ENCODE assay signal across 21 cellular contexts in genomic region chr6:82073484-82073883, GRCh38.
DNase-seq lines count a peak whose midpoint lies in the region; ATAC-seq and TF ChIP-seq lines count a peak whose summit lies in the region.
"Had no signal": no experiment of that assay in that cellular context is flagged by ENCODE, and none has a peak within 500 bp of the region (broad histone marks: within the 10 kb centered on the region; RNA-seq: fewer than 3 reads in every experiment).

No MANE protein-coding gene starts in this region.

- DNase-seq in A673 (ENCODE audit: low spot score) (no peak), NCI-H82 (lab: John Stamatoyannopoulos, UW) (peak; percentile 55), glutamatergic neuron (no peak), colonic mucosa (no peak), right cardiac atrium (no peak), lower leg skin (ENCODE audit: low spot score in 2 of 2) (no peak)
- DNase-seq: activated CD4-positive, alpha-beta T cell treated with anti-CD3 and anti-CD28 coated beads for 36 hours; activated CD8-positive, alpha-beta memory T cell treated with anti-CD3 and anti-CD28 coated beads, Interleukin-2, amount 10 ng/mL, durations not matched to agents 7 days and 5 days; activated naive CD8-positive, alpha-beta T cell treated with anti-CD3 and anti-CD28 coated beads, Interleukin-2, amount 10 ng/mL, durations not matched to agents 7 days and 5 days; body of pancreas; CD8-positive, alpha-beta T cell; H9; heart left ventricle; KG1; posterior cingulate gyrus; stimulated activated CD4-positive, alpha-beta T cell treated with anti-CD3 and anti-CD28 coated beads, Interleukin-1b, Interleukin-23, amount 100 ng/mL, for 48 hours; stimulated activated naive CD4-positive, alpha-beta T cell treated with Interleukin-2 at 50 U/mL for 16 hours had no signal

- BruUV-seq in A673 (replicated peaks; lab: Mats Ljungman, UMichigan) = no TSS peak

- H3K27ac Mint-ChIP-seq in glutamatergic neuron (ENCODE audit: unreplicated experiment) = peak overlapping the region; percentile 42
- H3K27ac Mint-ChIP-seq: activated CD4-positive, alpha-beta T cell treated with anti-CD3 and anti-CD28 coated beads for 36 hours; activated CD8-positive, alpha-beta memory T cell treated with anti-CD3 and anti-CD28 coated beads, Interleukin-2, amount 10 ng/mL, durations not matched to agents 7 days and 5 days; activated naive CD8-positive, alpha-beta T cell treated with anti-CD3 and anti-CD28 coated beads, Interleukin-2, amount 10 ng/mL, durations not matched to agents 7 days and 5 days; CD8-positive, alpha-beta T cell; nephron had no signal

- no peak overlapping the region for H3K4me3 ChIP-seq in A673 (ENCODE audit: low read depth, low read length, poor library complexity, severe bottlenecking)
- no peak overlapping the region for H3K4me3 ChIP-seq in HEK293 (ENCODE audit: low read depth, low read length)
- no peak overlapping the region for H3K4me3 ChIP-seq in colonic mucosa
- no peak overlapping the region for H3K4me3 ChIP-seq in right cardiac atrium (ENCODE audit: low read length)
- no peak overlapping the region for H3K4me3 ChIP-seq in lower leg skin (ENCODE audit: low read depth, poor library complexity, severe bottlenecking)
- H3K4me3 ChIP-seq: body of pancreas, coronary artery, heart left ventricle had no signal

- no peak overlapping the region for H3K4me3 Mint-ChIP-seq in glutamatergic neuron (ENCODE audit: unreplicated experiment)
- H3K4me3 Mint-ChIP-seq: activated CD4-positive, alpha-beta T cell treated with anti-CD3 and anti-CD28 coated beads for 36 hours; activated CD8-positive, alpha-beta memory T cell treated with anti-CD3 and anti-CD28 coated beads, Interleukin-2, amount 10 ng/mL, durations not matched to agents 7 days and 5 days; activated naive CD8-positive, alpha-beta T cell treated with anti-CD3 and anti-CD28 coated beads, Interleukin-2, amount 10 ng/mL, durations not matched to agents 7 days and 5 days; CD8-positive, alpha-beta T cell; H9; nephron had no signal

- peaks cover 13% of the 10 kb centered on the region for H3K4me1 Mint-ChIP-seq in glutamatergic neuron (ENCODE audit: low read depth, unreplicated experiment)
- H3K4me1 Mint-ChIP-seq: activated CD4-positive, alpha-beta T cell treated with anti-CD3 and anti-CD28 coated beads for 36 hours; activated CD8-positive, alpha-beta memory T cell treated with anti-CD3 and anti-CD28 coated beads, Interleukin-2, amount 10 ng/mL, durations not matched to agents 7 days and 5 days; activated naive CD8-positive, alpha-beta T cell treated with anti-CD3 and anti-CD28 coated beads, Interleukin-2, amount 10 ng/mL, durations not matched to agents 7 days and 5 days had no signal

- no peaks in the 10 kb centered on the region for H3K9me3 Mint-ChIP-seq in glutamatergic neuron (ENCODE audit: unreplicated experiment)
- H3K9me3 Mint-ChIP-seq: activated naive CD8-positive, alpha-beta T cell treated with anti-CD3 and anti-CD28 coated beads, Interleukin-2, amount 10 ng/mL, durations not matched to agents 7 days and 5 days; CD8-positive, alpha-beta T cell; H9; nephron had no signal

- POLR2A ChIA-PET in A673 (lab: Charles Lee; ENCODE audit: low non-redundant PET) = no interaction called here
- POLR2A ChIA-PET in HEK293 (lab: Yijun Ruan, JAX) = no interaction called here

- intact Hi-C loops in A673 (cut with micrococcal nuclease; ENCODE audit: unreplicated experiment) (no loop called here), colonic mucosa (cut with DNase I) (no loop called here), right cardiac atrium (cut with DNase I) (no loop called here), lower leg skin (cut with DNase I; ENCODE audit: low total_unique reads) (no loop called here)

- no peak overlapping the region for H3K9ac ChIP-seq in colonic mucosa (ENCODE audit: low read depth in 2 of 2, low read length in 2 of 2)

- H3K27me3 ChIP-seq in A673 (replicated peaks; ENCODE audit: insufficient read depth, low read depth, low read length, poor library complexity) (no peaks in the 10 kb centered on the region), colonic mucosa (no peaks in the 10 kb centered on the region), right cardiac atrium (ENCODE audit: control insufficient read depth, insufficient read depth) (no peaks in the 10 kb centered on the region)
- H3K27me3 ChIP-seq: body of pancreas, heart left ventricle had no signal

- 86% methylated on average over 5 of the region's 5 CpGs for WGBS in right cardiac atrium
- WGBS in lower leg skin, 2 donors = 90 to 93% methylated on average over 5 of the region's 5 CpGs

- CTCF ChIA-PET in A673 (lab: Charles Lee) = no interaction called here
- CTCF ChIA-PET in HEK293 (lab: Yijun Ruan, JAX) = interaction anchor here (0.6 kb wide), 1 partner anchor 256 kb away, joined by 3 read pairs; no protein-coding TSS in a partner anchor

- no peaks in the 10 kb centered on the region for H3K36me3 Mint-ChIP-seq in glutamatergic neuron (ENCODE audit: unreplicated experiment)
- H3K36me3 Mint-ChIP-seq: activated CD8-positive, alpha-beta memory T cell treated with anti-CD3 and anti-CD28 coated beads, Interleukin-2, amount 10 ng/mL, durations not matched to agents 7 days and 5 days; activated naive CD8-positive, alpha-beta T cell treated with anti-CD3 and anti-CD28 coated beads, Interleukin-2, amount 10 ng/mL, durations not matched to agents 7 days and 5 days; CD8-positive, alpha-beta T cell had no signal

- H3K36me3 ChIP-seq in A673 (ENCODE audit: insufficient read depth, low read length, poor library complexity, severe bottlenecking) (no peaks in the 10 kb centered on the region), HEK293 (ENCODE audit: control insufficient read depth in 2 of 2, insufficient read depth in 1 of 2, low read length in 2 of 2) (no peaks in the 10 kb centered on the region), colonic mucosa (no peaks in the 10 kb centered on the region)
- H3K36me3 ChIP-seq: heart left ventricle had no signal

- 0 out of 2 replicates have a peak, but pooled peaks have one; percentile 13 for TF ChIP-seq CTCF in A673 (conservative IDR thresholded peaks at IDR 0.05; ENCODE audit: low read depth, low read length)
- peak; percentile 33; the same call in 1 of the 2 replicates for TF ChIP-seq CTCF in HEK293 (tag by site-specific recombination; IDR thresholded peaks at IDR 0.05)
- no peak for TF ChIP-seq CTCF in glutamatergic neuron (IDR thresholded peaks at IDR 0.05; ENCODE audit: partially characterized antibody, unreplicated experiment)
- TF ChIP-seq CTCF in colonic mucosa (IDR thresholded peaks at IDR 0.05) = no peak
- no peak for TF ChIP-seq CTCF in lower leg skin (IDR thresholded peaks at IDR 0.05)

- H3K9me3 ChIP-seq in A673 (ENCODE audit: low read depth, low read length, poor library complexity, severe bottlenecking) = no peaks in the 10 kb centered on the region
- no peaks in the 10 kb centered on the region for H3K9me3 ChIP-seq in HEK293 (ENCODE audit: control insufficient read depth, insufficient read depth, low read depth, low read length)
- no peaks in the 10 kb centered on the region for H3K9me3 ChIP-seq in colonic mucosa
- no peaks in the 10 kb centered on the region for H3K9me3 ChIP-seq in right cardiac atrium (ENCODE audit: control insufficient read depth, low read length)
- H3K9me3 ChIP-seq: body of pancreas, heart left ventricle had no signal

- H3K27me3 Mint-ChIP-seq in glutamatergic neuron (ENCODE audit: unreplicated experiment) = peaks cover 3% of the 10 kb centered on the region
- H3K27me3 Mint-ChIP-seq: activated CD4-positive, alpha-beta T cell treated with anti-CD3 and anti-CD28 coated beads for 36 hours; activated CD8-positive, alpha-beta memory T cell treated with anti-CD3 and anti-CD28 coated beads, Interleukin-2, amount 10 ng/mL, durations not matched to agents 7 days and 5 days had no signal

- peaks cover 53% of the 10 kb centered on the region for H3K4me1 ChIP-seq in A673 (ENCODE audit: insufficient read depth, low read length, poor library complexity, severe bottlenecking)
- peaks cover 25% of the 10 kb centered on the region for H3K4me1 ChIP-seq in HEK293 (ENCODE audit: control insufficient read depth, insufficient read depth, low read length)
- no peaks in the 10 kb centered on the region for H3K4me1 ChIP-seq in colonic mucosa
- H3K4me1 ChIP-seq in right cardiac atrium (ENCODE audit: control insufficient read depth, insufficient read depth, low read length) = no peaks in the 10 kb centered on the region
- H3K4me1 ChIP-seq: body of pancreas had no signal

- no peak for TF ChIP-seq POLR2A in lower leg skin (IDR thresholded peaks at IDR 0.05)

- no peak overlapping the region for H3K27ac ChIP-seq in A673 (ENCODE audit: low read depth, low read length, poor library complexity, severe bottlenecking)
- no peak overlapping the region for H3K27ac ChIP-seq in HEK293 (ENCODE audit: extremely low read depth, low read depth, low read length)
- H3K27ac ChIP-seq in colonic mucosa = no peak overlapping the region
- H3K27ac ChIP-seq in right cardiac atrium (ENCODE audit: low read length) = no peak overlapping the region
- H3K27ac ChIP-seq: body of pancreas, coronary artery, heart left ventricle had no signal

- ATAC-seq in right cardiac atrium = no peak
- ATAC-seq: activated CD4-positive, alpha-beta T cell treated with anti-CD3 and anti-CD28 coated beads for 36 hours; activated CD8-positive, alpha-beta memory T cell treated with anti-CD3 and anti-CD28 coated beads, Interleukin-2, amount 10 ng/mL, durations not matched to agents 7 days and 5 days; body of pancreas; CD8-positive, alpha-beta T cell; left lobe of liver had no signal

TF ChIP-seq in HEK293, 187 proteins besides CTCF, POLR2A, EP300 and RAD21 (continues in another document):
- no peak for TF ChIP-seq ZNF18 (tag by site-specific recombination; IDR thresholded peaks at IDR 0.05)

Comparison
In these comparisons a context has a peak if more than half of its experiments do, and no peak if none do; other contexts are left out.
1. CTCF ChIP-seq: peak in A673 (single experiment) and HEK293 (single experiment); none in glutamatergic neuron (single experiment), colonic mucosa (single experiment) and lower leg skin (0 of 3).